ENCODE assay signal across 12 cellular contexts in genomic region chr12:67661311-67662011, GRCh38. TPM values are rescaled to one million over a fixed set of nuclear protein-coding genes. Genes with fewer than 3 reads are reported as not detected.
DNase-seq lines count a peak whose midpoint lies in the region; ATAC-seq and TF ChIP-seq lines count a peak whose summit lies in the region.
"Had no signal": no experiment of that assay in that cellular context is flagged by ENCODE, and none has a peak within 500 bp of the region (broad histone marks: within the 10 kb centered on the region; RNA-seq: fewer than 3 reads in every experiment).

No MANE protein-coding gene starts in this region.

- H4K20me1 ChIP-seq in osteoblast (ENCODE audit: insufficient read depth, low read length), result peaks cover 24% of the 10 kb centered on the region

- peaks cover 26% of the 10 kb centered on the region for H3K36me3 ChIP-seq in osteoblast (ENCODE audit: insufficient read depth, low read length)
- peaks cover 29% of the 10 kb centered on the region for H3K36me3 ChIP-seq in lower lobe of right lung
- peaks cover 24% of the 10 kb centered on the region for H3K36me3 ChIP-seq in upper lobe of right lung

- TF ChIP-seq CTCF in choroid plexus epithelial cell (conservative IDR thresholded peaks at IDR 0.05; ENCODE audit: low read depth, low read length) (no peak), osteoblast (IDR thresholded peaks at IDR 0.05; ENCODE audit: extremely low read depth, low read depth, low read length) (no peak), lower lobe of right lung (IDR thresholded peaks at IDR 0.05) (no peak), upper lobe of right lung (IDR thresholded peaks at IDR 0.05) (no peak)

- peaks cover 92% of the 10 kb centered on the region for H3K79me2 ChIP-seq in osteoblast (ENCODE audit: insufficient read depth, low read length)

- H3K27ac ChIP-seq in osteoblast (ENCODE audit: low read depth, low read length), result peak overlapping the region; percentile 24
- no peak overlapping the region for H3K27ac ChIP-seq in lower lobe of right lung
- H3K27ac ChIP-seq in upper lobe of right lung, result no peak overlapping the region
- H3K27ac ChIP-seq: upper lobe of left lung had no signal

- no peaks in the 10 kb centered on the region for H3K9me3 ChIP-seq in osteoblast (ENCODE audit: low read depth, low read length)
- H3K9me3 ChIP-seq in lower lobe of right lung, result no peaks in the 10 kb centered on the region
- no peaks in the 10 kb centered on the region for H3K9me3 ChIP-seq in upper lobe of right lung
- H3K9me3 ChIP-seq: upper lobe of left lung had no signal

- intact Hi-C loops in lower lobe of right lung (cut with DNase I), result no loop called here
- intact Hi-C loops in upper lobe of right lung (cut with DNase I), result no loop called here

- H3K4me3 ChIP-seq in choroid plexus epithelial cell (ENCODE audit: low read depth, low read length), result no peak overlapping the region
- no peak overlapping the region for H3K4me3 ChIP-seq in osteoblast (ENCODE audit: insufficient read depth, low read length)
- no peak overlapping the region for H3K4me3 ChIP-seq in lower lobe of right lung
- no peak overlapping the region for H3K4me3 ChIP-seq in upper lobe of right lung
- H3K4me3 ChIP-seq: upper lobe of left lung had no signal

- peak overlapping the region; percentile 5 for H3K4me2 ChIP-seq in osteoblast (ENCODE audit: insufficient read depth, low read length)

- H3K27me3 ChIP-seq in osteoblast (ENCODE audit: insufficient read depth, low read length) (no peaks in the 10 kb centered on the region), lower lobe of right lung (ENCODE audit: low read depth) (no peaks in the 10 kb centered on the region), upper lobe of right lung (no peaks in the 10 kb centered on the region)
- H3K27me3 ChIP-seq: upper lobe of left lung had no signal

- DNase-seq in NCI-H446 (lab: John Stamatoyannopoulos, UW) (peak; percentile 66 to 73), choroid plexus epithelial cell (ENCODE audit: low read depth) (peak; percentile 68), osteoblast (ENCODE audit: insufficient read length, low spot score, missing footprints) (no peak), lower lobe of right lung (no peak), upper lobe of right lung (no peak)
- no peak for DNase-seq in stimulated activated CD4-positive, alpha-beta T cell treated with anti-CD3 and anti-CD28 coated beads, Interleukin-12 subunit alpha, Interleukin-12 subunit beta, amount 100 ng/mL, for 4 hours
- no peak for DNase-seq in activated CD4-positive, alpha-beta T cell treated with anti-CD3 and anti-CD28 coated beads for 4 hours
- DNase-seq: aorta, T1000, upper lobe of left lung had no signal

- H2AFZ ChIP-seq in osteoblast (ENCODE audit: low read length), result no peak overlapping the region

- H3K4me1 ChIP-seq in osteoblast (ENCODE audit: insufficient read depth, low read length), result peaks cover 27% of the 10 kb centered on the region
- H3K4me1 ChIP-seq in lower lobe of right lung, result peaks cover 13% of the 10 kb centered on the region
- peaks cover 23% of the 10 kb centered on the region for H3K4me1 ChIP-seq in upper lobe of right lung
- H3K4me1 ChIP-seq: upper lobe of left lung had no signal

- ATAC-seq in GM18868 (IDR thresholded peaks at IDR 0.05; ENCODE audit: unreplicated experiment), result peak; percentile 83
- ATAC-seq in lower lobe of right lung, result no peak
- ATAC-seq in upper lobe of right lung, result no peak
- ATAC-seq: HCT116 had no signal

RNA-seq across cellular contexts. Expression of gene DYRK2, which starts 12.9 kb away (rescaled TPM):
- total RNA-seq in osteoblast (43.4 and 44.5 TPM in 2 replicates), lower lobe of right lung (17.6 TPM), upper lobe of right lung (15.5 TPM)

Comparison
In these comparisons a context has a peak if more than half of its experiments do, and no peak if none do; other contexts are left out.
1. DNase-seq: peak in NCI-H446 (2 of 2) and choroid plexus epithelial cell (single experiment); none in osteoblast (single experiment), stimulated activated CD4-positive, alpha-beta T cell treated with anti-CD3 and anti-CD28 coated beads, Interleukin-12 subunit alpha, Interleukin-12 subunit beta, amount 100 ng/mL, for 4 hours (single experiment), lower lobe of right lung (single experiment), upper lobe of right lung (single experiment) and activated CD4-positive, alpha-beta T cell treated with anti-CD3 and anti-CD28 coated beads for 4 hours (0 of 2).